ENCODE assay signal across 8 cellular contexts in genomic region chr4:78951862-78952472, GRCh38. TPM values are rescaled to one million over a fixed set of nuclear protein-coding genes. Genes with fewer than 3 reads are reported as not detected.
DNase-seq lines count a peak whose midpoint lies in the region; ATAC-seq and TF ChIP-seq lines count a peak whose summit lies in the region.

No MANE protein-coding gene starts in this region.

- WGBS in esophagus squamous epithelium, 2 donors, result 60 to 64% methylated on average over 3 of the region's 3 CpGs

- ATAC-seq in HG02571 (IDR thresholded peaks at IDR 0.05; ENCODE audit: unreplicated experiment), result peak; percentile 60

- intact Hi-C loops in esophagus squamous epithelium (cut with DNase I), result no loop called here

- CTCF ChIA-PET in AG04449 (lab: Yijun Ruan, JAX), result interaction anchor here (0.7 to 4.4 kb wide), 24 partner anchors 9 to 1410 kb away, joined by 3 to 36 read pairs (median 6); partner anchors contain the start of gene PAQR3

- no peak overlapping the region for H3K4me2 ChIP-seq in neural cell (ENCODE audit: low read length)

- no peaks in the 10 kb centered on the region for H3K36me3 ChIP-seq in esophagus squamous epithelium
- no peaks in the 10 kb centered on the region for H3K36me3 ChIP-seq in neural cell (ENCODE audit: insufficient read depth, low read length)

- POLR2A ChIA-PET in AG04449 (lab: Yijun Ruan, JAX), result no interaction called here

- no peaks in the 10 kb centered on the region for H3K4me1 ChIP-seq in esophagus squamous epithelium

- H3K9me3 ChIP-seq in esophagus squamous epithelium, result no peaks in the 10 kb centered on the region
- no peaks in the 10 kb centered on the region for H3K9me3 ChIP-seq in neural cell (ENCODE audit: low read length)

- TF ChIP-seq POLR2A in esophagus squamous epithelium (IDR thresholded peaks at IDR 0.05), result no peak

- no peak overlapping the region for H3K4me3 ChIP-seq in AG04449 (ENCODE audit: low read depth, low read length)
- H3K4me3 ChIP-seq in esophagus squamous epithelium, result no peak overlapping the region
- H3K4me3 ChIP-seq in neural cell (ENCODE audit: low read length), result no peak overlapping the region

- H3K27me3 ChIP-seq in esophagus squamous epithelium, result no peaks in the 10 kb centered on the region
- H3K27me3 ChIP-seq in neural cell (ENCODE audit: insufficient read depth, low read depth, low read length), result no peaks in the 10 kb centered on the region

- no peaks in the 10 kb centered on the region for H3K9me2 ChIP-seq in neural cell (ENCODE audit: insufficient read depth, low read length)

- no peak for TF ChIP-seq EP300 in neural cell (conservative IDR thresholded peaks at IDR 0.05; ENCODE audit: poor library complexity, severe bottlenecking)

- H3F3A ChIP-seq in neural cell (ENCODE audit: insufficient read depth, low read length, poor library complexity, severe bottlenecking), result no peaks in the 10 kb centered on the region

- no peak overlapping the region for H2AFZ ChIP-seq in neural cell (ENCODE audit: low read depth, low read length)

- no peaks in the 10 kb centered on the region for H3K79me2 ChIP-seq in neural cell (replicated peaks; ENCODE audit: insufficient read depth, low read length)

- peak; percentile 91 for TF ChIP-seq RAD21 in neural cell (conservative IDR thresholded peaks at IDR 0.05)

- DNase-seq in AG04449 (ENCODE audit: low read depth, low spot score) (no peak), GM10266 (ENCODE audit: extremely low spot score) (peak; percentile 42), NCI-H1092 treated with DMSO at 0.1 percent for 48 hours (lab: John Stamatoyannopoulos, UW) (peak; percentile 19), esophagus squamous epithelium (lab: John Stamatoyannopoulos, UW) (no peak)
- DNase-seq in activated CD4-positive, CD25-positive, alpha-beta regulatory T cell (lab: John Stamatoyannopoulos, UW), result no peak

- no peaks in the 10 kb centered on the region for H4K20me1 ChIP-seq in neural cell (ENCODE audit: insufficient read depth)

- H3K27ac ChIP-seq in VCaP (no peak overlapping the region), esophagus squamous epithelium (no peak overlapping the region), neural cell (ENCODE audit: low read length) (no peak overlapping the region)

- TF ChIP-seq CTCF in AG04449 (IDR thresholded peaks at IDR 0.05; ENCODE audit: insufficient read depth, low read length, missing control alignments), result peak; percentile 60
- TF ChIP-seq CTCF in GM10266 (IDR thresholded peaks at IDR 0.05; ENCODE audit: control insufficient read depth, insufficient read depth, low read depth, missing control alignments), result peak; percentile 62
- peak; percentile 93 for TF ChIP-seq CTCF in VCaP (conservative IDR thresholded peaks at IDR 0.05)
- peak; percentile 42 to 74 (median 60) for TF ChIP-seq CTCF in esophagus squamous epithelium (IDR thresholded peaks at IDR 0.05)
- TF ChIP-seq CTCF in neural cell (IDR thresholded peaks at IDR 0.05; ENCODE audit: poor library complexity, severe bottlenecking), result peak; percentile 88

- no peak overlapping the region for H3K9ac ChIP-seq in neural cell (ENCODE audit: low read length)

TF ChIP-seq in neural cell, 6 proteins besides CTCF, POLR2A, EP300 and RAD21:
- no peak for TF ChIP-seq MXI1 (conservative IDR thresholded peaks at IDR 0.05; ENCODE audit: poor library complexity, severe bottlenecking)
- no peak for TF ChIP-seq REST (IDR thresholded peaks at IDR 0.05; ENCODE audit: borderline replicate concordance)
- TF ChIP-seq POLR2AphosphoS5 (IDR thresholded peaks at IDR 0.05), result no peak
- TF ChIP-seq TAF1 (IDR thresholded peaks at IDR 0.05; ENCODE audit: low read depth), result no peak
- peak; percentile 89 for TF ChIP-seq SMC3 (conservative IDR thresholded peaks at IDR 0.05; ENCODE audit: poor library complexity)

RNA-seq across cellular contexts. Expression of gene PAQR3, which starts 12.7 kb away (rescaled TPM):
- 10 to 100 TPM in 1 of 4 donors, 1 to 10 TPM in 3; 9.4 to 18.9 (median 9.7) TPM for total RNA-seq in esophagus squamous epithelium
- 112 and 123 TPM in 2 replicates for polyA plus RNA-seq in neural cell
- polyA minus RNA-seq in neural cell, result 88.9 and 107 TPM in 2 replicates

Comparison
In these comparisons a context has a peak if more than half of its experiments do, and no peak if none do; other contexts are left out.
1. DNase-seq: peak in GM10266 (single experiment) and NCI-H1092 treated with DMSO at 0.1 percent for 48 hours (single experiment); none in AG04449 (single experiment), esophagus squamous epithelium (single experiment) and activated CD4-positive, CD25-positive, alpha-beta regulatory T cell (0 of 4).
2. Peak in every context shown above with its lines, with median percentiles within 50 percentile points of each other: CTCF ChIP-seq.